Comparison of ENCODE assay signal across 8 cellular contexts in genomic region chr13:80132741-80133601, GRCh38.
A peak's percentile ranks its signal among the peaks of the same experiment; 100 is the strongest.
DNase-seq lines count a peak whose midpoint lies in the region; ATAC-seq and TF ChIP-seq lines count a peak whose summit lies in the region.

No MANE protein-coding gene starts in this region.

- H3K9ac ChIP-seq in colonic mucosa (ENCODE audit: low read depth in 2 of 2, low read length in 2 of 2) (peak overlapping the region in 1 of 2 donors; percentile 72), liver (ENCODE audit: low read depth in 1 of 2, low read length in 2 of 2) (peak overlapping the region in 1 of 2 donors; percentile 81)

- H3K27me3 ChIP-seq in colonic mucosa (no peaks in the 10 kb centered on the region), liver (ENCODE audit: control insufficient read depth in 4 of 4, insufficient read depth in 4 of 4, low read length in 3 of 4) (no peaks in the 10 kb centered on the region), thyroid gland (no peaks in the 10 kb centered on the region)

- H3K4me1 ChIP-seq in colonic mucosa (peaks cover 11% of the 10 kb centered on the region), liver (ENCODE audit: control insufficient read depth in 4 of 4, insufficient read depth in 4 of 4, low read length in 3 of 4) (peaks cover 4 to 29% (median 24%) of the 10 kb centered on the region in 4 donors), thyroid gland (peaks cover 14 to 18% of the 10 kb centered on the region in 2 donors)

- WGBS in liver, result 6% methylated on average over 11 of the region's 11 CpGs
- WGBS in thyroid gland, 2 donors, result 8 to 12% methylated on average over 11 of the region's 11 CpGs

- TF ChIP-seq CTCF in colonic mucosa (IDR thresholded peaks at IDR 0.05), result no peak
- no peak for TF ChIP-seq CTCF in liver (IDR thresholded peaks at IDR 0.05; ENCODE audit: low read depth, low read length, missing input control)
- TF ChIP-seq CTCF in thyroid gland (IDR thresholded peaks at IDR 0.05), result no peak

- ATAC-seq in GM21825 (IDR thresholded peaks at IDR 0.05; ENCODE audit: unreplicated experiment), result no peak

- H3K4me3 ChIP-seq in colonic mucosa (peak overlapping the region; percentile 0), liver (ENCODE audit: low read depth in 1 of 3, low read length in 3 of 3) (peak overlapping the region; percentile 37 to 60 (median 39)), thyroid gland (replicated peaks in 1 of 3) (peak overlapping the region in 1 of 3 donors; percentile 9)

- H3K9me3 ChIP-seq in colonic mucosa (no peaks in the 10 kb centered on the region), liver (ENCODE audit: control insufficient read depth in 4 of 4, low read length in 3 of 4) (no peaks in the 10 kb centered on the region), thyroid gland (no peaks in the 10 kb centered on the region)

- DNase-seq in NCI-H510A treated with DMSO at 0.1 percent for 48 hours (lab: John Stamatoyannopoulos, UW) (peak; percentile 19), NCI-H510A (lab: John Stamatoyannopoulos, UW) (no peak), colonic mucosa (peak; percentile 87), thyroid gland (peak; percentile 62 to 67), NCI-H526 treated with DMSO at 0.1 percent for 48 hours (lab: John Stamatoyannopoulos, UW) (no peak), GF-D8 (lab: John Stamatoyannopoulos, UW) (no peak)

- H3K36me3 ChIP-seq in colonic mucosa, result no peaks in the 10 kb centered on the region
- no peaks in the 10 kb centered on the region for H3K36me3 ChIP-seq in liver (ENCODE audit: control insufficient read depth in 4 of 4, insufficient read depth in 3 of 4, low read depth in 1 of 4, low read length in 3 of 4)
- no peaks in the 10 kb centered on the region for H3K36me3 ChIP-seq in thyroid gland

- H3K27ac ChIP-seq in colonic mucosa (peak overlapping the region; percentile 75), liver (ENCODE audit: low read depth in 1 of 2, low read length in 2 of 2) (peak overlapping the region; percentile 73 to 91), thyroid gland (peak overlapping the region; percentile 31 to 73 (median 48))

- TF ChIP-seq POLR2A in thyroid gland (IDR thresholded peaks at IDR 0.05), result peak in 1 of 2 donors; percentile 44

- TF ChIP-seq RAD21 in liver (IDR thresholded peaks at IDR 0.05), result peak; percentile 52 to 59

- intact Hi-C loops in colonic mucosa (cut with DNase I) (loop anchor here (5.0 kb wide), 1 partner anchor 209 kb away; the partner anchor contains the start of gene SPRY2), thyroid gland (cut with DNase I) (no loop called here)

TF ChIP-seq in liver, 16 proteins besides CTCF, POLR2A, EP300 and RAD21:
- TF ChIP-seq HNF4G (IDR thresholded peaks at IDR 0.05) (peak; percentile 38), NR2F2 (IDR thresholded peaks at IDR 0.05) (peak; percentile 55), GABPA (IDR thresholded peaks at IDR 0.05 in 1 of 2, conservative IDR thresholded peaks at IDR 0.05 in 1 of 2) (peak in 1 of 2 donors; percentile 69), ATF3 (IDR thresholded peaks at IDR 0.05) (no peak), ZBTB33 (IDR thresholded peaks at IDR 0.05) (peak; percentile 65), REST (IDR thresholded peaks at IDR 0.05) (peak; percentile 52), YY1 (IDR thresholded peaks at IDR 0.05) (peak; percentile 74), SP1 (IDR thresholded peaks at IDR 0.05) (peak; percentile 90), RXRA (IDR thresholded peaks at IDR 0.05) (peak; percentile 63 to 64), FOXA2 (IDR thresholded peaks at IDR 0.05) (no peak), EGR1 (IDR thresholded peaks at IDR 0.05; ENCODE audit: low read depth in 2 of 2) (peak; percentile 64 to 86), MAX (IDR thresholded peaks at IDR 0.05) (peak; percentile 80), HNF4A (conservative IDR thresholded peaks at IDR 0.05) (peak in 1 of 2 donors; percentile 52), JUND (IDR thresholded peaks at IDR 0.05) (peak; percentile 27 to 53), FOXA1 (IDR thresholded peaks at IDR 0.05) (peak; percentile 10), TAF1 (conservative IDR thresholded peaks at IDR 0.05) (peak; percentile 91)

Comparison
In these comparisons a context has a peak if more than half of its experiments do, and no peak if none do; other contexts are left out.
1. DNase-seq: peak in NCI-H510A treated with DMSO at 0.1 percent for 48 hours (single experiment), colonic mucosa (single experiment) and thyroid gland (2 of 2); none in NCI-H510A (single experiment), NCI-H526 treated with DMSO at 0.1 percent for 48 hours (single experiment) and GF-D8 (single experiment).
2. Peak in every context shown above with its lines, with median percentiles within 50 percentile points of each other: H3K27ac ChIP-seq.